1 cellular context compared by ENCODE assay signal in the genomic region with DNA sequence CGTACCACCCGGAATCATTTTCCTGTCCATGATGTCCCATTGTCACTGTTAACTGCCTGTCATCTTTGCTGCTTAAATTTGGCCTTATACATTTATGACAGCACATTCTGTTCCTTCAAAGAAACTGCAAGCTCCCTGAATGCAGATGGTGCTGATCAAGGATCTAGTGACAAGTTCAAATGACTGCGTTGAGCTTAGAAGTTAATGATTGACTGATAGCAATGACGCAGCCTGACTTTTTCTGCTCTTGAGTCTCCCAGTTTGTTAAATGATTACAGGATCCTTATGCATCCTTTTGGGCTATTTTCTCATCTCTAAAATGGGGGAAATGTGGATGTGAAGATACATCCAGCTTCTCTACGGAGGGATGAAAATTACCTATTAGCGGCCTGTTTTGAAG.
TF ChIP-seq lines count a peak whose summit lies in the region.

No MANE protein-coding gene starts in this region.

TF ChIP-seq in neural cell, 6 proteins besides CTCF, POLR2A, EP300 and RAD21:
- TF ChIP-seq SMC3 (conservative IDR thresholded peaks at IDR 0.05; ENCODE audit: poor library complexity) (no peak), POLR2AphosphoS5 (IDR thresholded peaks at IDR 0.05) (peak; percentile 61)
TF ChIP-seq in neural cell: peak in this region for 1.
